Comparison of ENCODE assay signal across 15 cellular contexts in the genomic region with DNA sequence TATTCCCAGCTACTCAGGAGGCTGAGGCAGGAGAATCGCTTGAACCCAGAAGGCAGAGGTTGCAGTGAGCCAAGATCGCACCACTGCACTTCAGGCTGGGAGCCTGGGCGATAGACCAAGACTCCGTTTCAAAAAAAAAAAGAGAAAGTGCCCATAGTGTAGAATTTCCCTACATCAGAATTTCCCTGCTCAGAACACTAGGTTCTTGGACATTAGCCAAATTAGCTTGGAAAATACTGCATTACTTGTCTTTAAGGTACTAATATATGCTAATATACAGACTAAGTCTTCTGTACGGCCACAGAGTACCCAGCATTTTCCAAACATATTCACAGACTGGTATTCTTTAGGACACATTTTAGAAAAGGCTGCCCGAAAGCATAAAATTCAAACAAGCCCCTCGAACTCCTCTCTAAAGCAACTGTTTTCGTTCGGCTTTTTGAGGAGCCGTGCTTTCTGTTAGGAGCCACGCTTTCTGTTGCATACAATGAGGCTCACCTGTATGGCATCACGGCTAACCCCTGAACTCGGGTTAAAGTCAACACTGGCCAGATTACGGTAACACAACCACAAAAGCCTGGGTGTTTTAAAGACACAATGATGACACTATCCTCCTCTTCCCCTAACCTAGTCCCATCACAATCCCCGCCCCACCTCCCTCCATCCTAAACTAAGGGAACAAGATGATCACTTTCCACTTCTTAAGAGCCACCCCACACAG. TPM values are rescaled to one million over a fixed set of nuclear protein-coding genes. Genes with fewer than 3 reads are reported as not detected.
DNase-seq lines count a peak whose midpoint lies in the region; ATAC-seq and TF ChIP-seq lines count a peak whose summit lies in the region.
"Had no signal": no experiment of that assay in that cellular context is flagged by ENCODE, and none has a peak within 500 bp of the region (broad histone marks: within the 10 kb centered on the region; RNA-seq: fewer than 3 reads in every experiment).

No MANE protein-coding gene starts in this region.

- TF ChIP-seq CTCF in right lobe of liver (IDR thresholded peaks at IDR 0.05): no peak
- TF ChIP-seq CTCF in suprapubic skin (IDR thresholded peaks at IDR 0.05): no peak

- H3K36me3 ChIP-seq in right lobe of liver: peaks cover 0 to 26% (median 15%) of the 10 kb centered on the region in 4 donors
- peaks cover 35% of the 10 kb centered on the region for H3K36me3 ChIP-seq in suprapubic skin

- no peaks in the 10 kb centered on the region for H3K9me3 ChIP-seq in right lobe of liver
- H3K9me3 ChIP-seq in suprapubic skin: no peaks in the 10 kb centered on the region

- TF ChIP-seq EP300 in suprapubic skin (IDR thresholded peaks at IDR 0.05): no peak

- H3K27ac ChIP-seq in right lobe of liver (peak overlapping the region; percentile 54 to 73 (median 59)), suprapubic skin (peak overlapping the region; percentile 46)

- intact Hi-C loops in right lobe of liver (cut with DNase I): no loop called here

- TF ChIP-seq POLR2A in right lobe of liver (IDR thresholded peaks at IDR 0.05) (no peak), suprapubic skin (IDR thresholded peaks at IDR 0.05) (no peak)

- peak; percentile 23 to 35 (median 30) for ATAC-seq in right lobe of liver
- ATAC-seq: effector memory CD8-positive, alpha-beta T cell had no signal

- 24% methylated on average over 12 of the region's 15 CpGs for WGBS in right lobe of liver (ENCODE audit: insufficient coverage, low coverage, low lambda C conversion rate, missing lambda C conversion rate)
- WGBS in suprapubic skin: 60% methylated on average over 15 of the region's 15 CpGs

- H3K4me1 ChIP-seq in right lobe of liver (peaks cover 0 to 61% (median 31%) of the 10 kb centered on the region in 4 donors), suprapubic skin (peaks cover 84% of the 10 kb centered on the region)

- H3K27me3 ChIP-seq in right lobe of liver (no peaks in the 10 kb centered on the region), suprapubic skin (no peaks in the 10 kb centered on the region)

- DNase-seq in NCI-H2171 treated with DMSO at 0.1 percent for 48 hours (lab: John Stamatoyannopoulos, UW): peak; percentile 18
- DNase-seq in NCI-H2171 (lab: John Stamatoyannopoulos, UW): no peak
- DNase-seq in dermis blood vessel endothelial cell: peak; percentile 60
- DNase-seq in right lobe of liver: peak in 1 of 3 donors; percentile 73
- DNase-seq in suprapubic skin (ENCODE audit: low spot score in 2 of 2): no peak
- DNase-seq in SIG-M5 (lab: John Stamatoyannopoulos, UW): no peak
- no peak for DNase-seq in amniotic stem cell (lab: John Stamatoyannopoulos, UW)
- DNase-seq in cerebellar nuclear complex (lab: John Stamatoyannopoulos, UW): no peak
- DNase-seq: activated gamma-delta T cell; effector memory CD8-positive, alpha-beta T cell; NCI-H1092; NCI-H345; stimulated activated CD4-positive, alpha-beta T cell treated with anti-CD3 and anti-CD28 coated beads, Interleukin-12 subunit alpha, Interleukin-12 subunit beta, amount 100 ng/mL, for 4 hours had no signal

- H3K4me3 ChIP-seq in right lobe of liver (peak overlapping the region in 2 of 3 donors; percentile 23 to 29), suprapubic skin (peak overlapping the region; percentile 2)

RNA-seq across cellular contexts. Expression of a gene that starts 18.4 kb away (rescaled TPM):
- total RNA-seq in dermis blood vessel endothelial cell: 74.3 and 79.6 TPM in 2 replicates
- total RNA-seq in right lobe of liver: 100 to 1,000 TPM in 2 of 6 experiments, 10 to 100 TPM in 4; 52.4 to 124 (median 92.7) TPM
- total RNA-seq in suprapubic skin: 100 to 1,000 TPM; 241 to 276 (median 272) TPM

RNA-seq across cellular contexts. Expression of a gene that starts 29.4 kb away (rescaled TPM):
- total RNA-seq in dermis blood vessel endothelial cell (58.9 and 160 TPM in 2 replicates), right lobe of liver (10 to 100 TPM; 24.5 to 47.9 (median 29.9) TPM), suprapubic skin (10 to 100 TPM; 59.9 to 96.5 (median 67.9) TPM)

RNA-seq across cellular contexts. Expression of a gene that starts 31.8 kb away (rescaled TPM):
- total RNA-seq in dermis blood vessel endothelial cell (not detected in 2 replicates), right lobe of liver (1 to 10 TPM in 1 of 6 experiments, under 1 TPM in 3, not detected in 2; 0.63 to 2.1 (median 0.77) TPM), suprapubic skin (not detected)
- total RNA-seq: activated CD8-positive, alpha-beta memory T cell treated with anti-CD3 and anti-CD28 coated beads for 36 hours; omental fat pad had no signal

Comparison
In these comparisons a context has a peak if more than half of its experiments do, and no peak if none do; other contexts are left out.
1. DNase-seq: peak in NCI-H2171 treated with DMSO at 0.1 percent for 48 hours (single experiment) and dermis blood vessel endothelial cell (single experiment); none in NCI-H2171 (single experiment), suprapubic skin (0 of 2), SIG-M5 (single experiment), amniotic stem cell (single experiment) and cerebellar nuclear complex (0 of 2).